11 cellular contexts compared by ENCODE assay signal in the genomic region with DNA sequence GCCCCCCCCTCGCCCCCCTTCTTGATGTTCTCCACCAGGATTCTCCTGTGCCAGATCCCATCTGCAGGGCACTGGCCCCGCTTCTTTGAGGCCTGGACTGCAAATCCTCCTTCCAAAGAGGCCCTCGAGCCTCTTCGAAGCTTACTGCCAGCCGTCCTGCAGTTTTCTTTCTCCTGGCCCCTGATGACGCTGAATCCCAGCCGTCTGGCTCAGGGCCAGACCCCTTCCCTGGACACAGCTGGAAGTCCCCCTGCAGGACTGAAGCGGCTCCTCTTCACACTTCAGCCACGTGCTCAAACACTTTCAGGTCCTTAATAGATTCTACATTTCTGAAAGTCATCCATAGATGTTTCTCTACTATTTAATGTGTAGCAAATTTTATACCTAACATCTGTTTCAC.
A peak's percentile ranks its signal among the peaks of the same experiment; 100 is the strongest.
DNase-seq lines count a peak whose midpoint lies in the region; ATAC-seq and TF ChIP-seq lines count a peak whose summit lies in the region.
"Had no signal": no experiment of that assay in that cellular context is flagged by ENCODE, and none has a peak within 500 bp of the region (broad histone marks: within the 10 kb centered on the region; RNA-seq: fewer than 3 reads in every experiment).

No MANE protein-coding gene starts in this region.

- no peak overlapping the region for H3K4me3 ChIP-seq in SK-N-SH (ENCODE audit: low read depth in 2 of 2, low read length in 1 of 2)
- H3K4me3 ChIP-seq in heart right ventricle = no peak overlapping the region
- no peak overlapping the region for H3K4me3 ChIP-seq in testis
- H3K4me3 ChIP-seq in PC-3 (ENCODE audit: low read length) = no peak overlapping the region
- H3K4me3 ChIP-seq: vagina had no signal

- H3K27ac ChIP-seq in SK-N-SH (ENCODE audit: low read depth in 2 of 2, low read length in 1 of 2) (peak overlapping the region in 1 of 2 experiments; percentile 79; a peak in 2 of 4 replicates), RWPE1 (peak overlapping the region; percentile 28), heart right ventricle (no peak overlapping the region), testis (no peak overlapping the region), PC-3 (ENCODE audit: low read length) (no peak overlapping the region)
- H3K27ac ChIP-seq: neutrophil, vagina had no signal

- H3K9ac ChIP-seq in SK-N-SH (no peak overlapping the region), PC-3 (ENCODE audit: low read length) (no peak overlapping the region)

- 58% methylated on average over 9 of the region's 9 CpGs for WGBS in SK-N-SH (ENCODE audit: low lambda C conversion rate)
- 22 to 37% methylated on average over 9 of the region's 9 CpGs for WGBS in heart right ventricle, 2 donors
- 32 to 61% methylated on average over 9 of the region's 9 CpGs for WGBS in testis, 2 donors

- H3K9me3 ChIP-seq in SK-N-SH = no peaks in the 10 kb centered on the region
- H3K9me3 ChIP-seq in heart right ventricle = no peaks in the 10 kb centered on the region
- no peaks in the 10 kb centered on the region for H3K9me3 ChIP-seq in testis
- no peaks in the 10 kb centered on the region for H3K9me3 ChIP-seq in PC-3 (ENCODE audit: low read length)
- H3K9me3 ChIP-seq: neutrophil, vagina had no signal

- ATAC-seq in SK-N-SH treated with all-trans-retinoic acid at 6 μM for 48 hours = no peak; the same call in 2 of the 3 replicates
- peak in 7 of 8 donors; percentile 24 to 73 (median 58) for ATAC-seq in heart right ventricle
- no peak for ATAC-seq in PC-3

- CTCF ChIA-PET in SK-N-SH (lab: Yijun Ruan, JAX) (interaction anchor here (0.8 to 3.7 kb wide), 8 partner anchors 20 to 68 kb away, joined by 3 to 23 read pairs (median 4); no protein-coding TSS in a partner anchor), RWPE1 (lab: Yijun Ruan, JAX) (interaction anchor here (1.9 kb wide), 1 partner anchor 67 kb away, joined by 6 read pairs; no protein-coding TSS in a partner anchor), PC-3 (lab: Charles Lee) (no interaction called here)

- H3K9me2 ChIP-seq in SK-N-SH = no peaks in the 10 kb centered on the region
- no peaks in the 10 kb centered on the region for H3K9me2 ChIP-seq in PC-3 (replicated peaks; ENCODE audit: low read length)

- no peak for TF ChIP-seq POLR2A in testis (IDR thresholded peaks at IDR 0.05)

- BruUV-seq in PC-3 (replicated peaks; lab: Mats Ljungman, UMichigan) = no TSS peak

- H3K79me2 ChIP-seq in SK-N-SH (ENCODE audit: insufficient read depth) = peaks cover 11% of the 10 kb centered on the region
- no peaks in the 10 kb centered on the region for H3K79me2 ChIP-seq in PC-3 (ENCODE audit: low read length)

- peaks cover 0 to 36% of the 10 kb centered on the region in 2 experiments; a peak in 1 of 4 replicates for H3K4me1 ChIP-seq in SK-N-SH (ENCODE audit: control insufficient read depth in 1 of 2, insufficient read depth in 2 of 2, low read depth in 1 of 2, low read length in 1 of 2)
- H3K4me1 ChIP-seq in heart right ventricle = peaks cover 0 to 21% (median 10%) of the 10 kb centered on the region in 9 donors
- H3K4me1 ChIP-seq in testis = peaks cover 9% of the 10 kb centered on the region
- H3K4me1 ChIP-seq in PC-3 (ENCODE audit: insufficient read depth, low read length) = no peaks in the 10 kb centered on the region

- H3K4me2 ChIP-seq in SK-N-SH (no peak overlapping the region), PC-3 (ENCODE audit: low read length) (no peak overlapping the region)

- H4K20me1 ChIP-seq in SK-N-SH (ENCODE audit: insufficient read depth) = peaks cover 15% of the 10 kb centered on the region
- H4K20me1 ChIP-seq in PC-3 (ENCODE audit: low read length) = no peaks in the 10 kb centered on the region

- H3F3A ChIP-seq in SK-N-SH (replicated peaks; ENCODE audit: insufficient read depth) = peaks cover 2% of the 10 kb centered on the region
- H3F3A ChIP-seq in PC-3 (ENCODE audit: low read length, unreplicated experiment) = no peaks in the 10 kb centered on the region

- no peak; a peak in 1 of 4 replicates for TF ChIP-seq EP300 in SK-N-SH (IDR thresholded peaks at IDR 0.05; ENCODE audit: borderline replicate concordance in 1 of 2, low read depth in 1 of 2, low read length in 1 of 2)

- H3K36me3 ChIP-seq in SK-N-SH (replicated peaks in 1 of 2; ENCODE audit: control insufficient read depth in 1 of 2, insufficient read depth in 2 of 2, low read length in 1 of 2) = peaks cover 11 to 22% of the 10 kb centered on the region in 2 experiments
- peaks cover 0 to 47% (median 17%) of the 10 kb centered on the region in 9 donors for H3K36me3 ChIP-seq in heart right ventricle
- H3K36me3 ChIP-seq in testis (ENCODE audit: low read depth, missing control alignments) = no peaks in the 10 kb centered on the region
- no peaks in the 10 kb centered on the region for H3K36me3 ChIP-seq in PC-3 (ENCODE audit: low read depth, low read length)

- TF ChIP-seq RAD21 in SK-N-SH (IDR thresholded peaks at IDR 0.05; ENCODE audit: low read length) = peak; percentile 40

- H2AFZ ChIP-seq in SK-N-SH (ENCODE audit: low read depth) = no peak overlapping the region
- no peak overlapping the region for H2AFZ ChIP-seq in PC-3 (ENCODE audit: low read length)

- H3K27me3 ChIP-seq in SK-N-SH (ENCODE audit: insufficient read depth) (no peaks in the 10 kb centered on the region), heart right ventricle (no peaks in the 10 kb centered on the region), testis (no peaks in the 10 kb centered on the region), PC-3 (ENCODE audit: low read length) (no peaks in the 10 kb centered on the region)
- H3K27me3 ChIP-seq: neutrophil, vagina had no signal

- peak; percentile 90 for DNase-seq in SK-N-SH
- no peak for DNase-seq in RWPE1 (ENCODE audit: low spot score)
- DNase-seq in heart right ventricle = peak; percentile 40 to 51
- peak; percentile 54 for DNase-seq in testis
- DNase-seq in activated T-cell treated with anti-CD3 and anti-CD28 coated beads, Interleukin-2, amount 50 U/mL, for 1 hour = no peak
- no peak for DNase-seq in PC-3
- no peak for DNase-seq in stimulated activated CD4-positive, alpha-beta T cell treated with anti-CD3 and anti-CD28 coated beads, Interleukin-15, amount 100 ng/mL, for 24 hours
- DNase-seq: SW 1271 had no signal

- TF ChIP-seq CTCF in SK-N-SH (IDR thresholded peaks at IDR 0.05) = 0 out of 2 replicates have a peak, but pooled peaks have one; percentile 7
- TF ChIP-seq CTCF in RWPE1 (conservative IDR thresholded peaks at IDR 0.05; ENCODE audit: low read depth) = no peak
- TF ChIP-seq CTCF in heart right ventricle (IDR thresholded peaks at IDR 0.05) = peak in 4 of 9 donors; percentile 10 to 33 (median 24)
- no peak for TF ChIP-seq CTCF in testis (IDR thresholded peaks at IDR 0.05)
- no peak for TF ChIP-seq CTCF in PC-3 (conservative IDR thresholded peaks at IDR 0.05; ENCODE audit: low read depth, low read length)

- POLR2A ChIA-PET in SK-N-SH (lab: Yijun Ruan, JAX) (interaction anchor here (1.5 kb wide), 1 partner anchor 66 kb away, joined by 3 read pairs; no protein-coding TSS in a partner anchor), RWPE1 (lab: Yijun Ruan, JAX; ENCODE audit: low non-redundant PET) (no interaction called here), PC-3 (lab: Charles Lee; ENCODE audit: unreplicated experiment) (no interaction called here)

- intact Hi-C loops in heart right ventricle (cut with DNase I) = no loop called here
- intact Hi-C loops in testis (cut with DNase I; ENCODE audit: low total_unique reads) = no loop called here
- intact Hi-C loops in PC-3 (cut with micrococcal nuclease) = no loop called here

TF ChIP-seq in SK-N-SH, 30 proteins besides CTCF, POLR2A, EP300 and RAD21 (continues in another document):
- TF ChIP-seq RFX5 (IDR thresholded peaks at IDR 0.05; ENCODE audit: low read length) (peak; percentile 81), CHD2 (IDR thresholded peaks at IDR 0.05; ENCODE audit: low read length, partially characterized antibody) (peak; percentile 53), USF2 (IDR thresholded peaks at IDR 0.05; ENCODE audit: borderline replicate concordance, low read depth, low read length) (no peak)
- TF ChIP-seq, protein P1, sequence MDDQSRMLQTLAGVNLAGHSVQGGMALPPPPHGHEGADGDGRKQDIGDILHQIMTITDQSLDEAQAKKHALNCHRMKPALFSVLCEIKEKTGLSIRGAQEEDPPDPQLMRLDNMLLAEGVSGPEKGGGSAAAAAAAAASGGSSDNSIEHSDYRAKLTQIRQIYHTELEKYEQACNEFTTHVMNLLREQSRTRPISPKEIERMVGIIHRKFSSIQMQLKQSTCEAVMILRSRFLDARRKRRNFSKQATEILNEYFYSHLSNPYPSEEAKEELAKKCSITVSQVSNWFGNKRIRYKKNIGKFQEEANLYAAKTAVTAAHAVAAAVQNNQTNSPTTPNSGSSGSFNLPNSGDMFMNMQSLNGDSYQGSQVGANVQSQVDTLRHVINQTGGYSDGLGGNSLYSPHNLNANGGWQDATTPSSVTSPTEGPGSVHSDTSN (IDR thresholded peaks at IDR 0.05) = no peak

TF ChIP-seq in SK-N-SH treated with all-trans-retinoic acid at 6 μM for 48 hours, 23 proteins besides CTCF, POLR2A, EP300 and RAD21 (continues in another document):
- TF ChIP-seq TSHZ2 (CRISPR knock-in tag; IDR thresholded peaks at IDR 0.05) (no peak), TOX (CRISPR knock-in tag; IDR thresholded peaks at IDR 0.05; ENCODE audit: borderline replicate concordance) (no peak)

Comparison
In these comparisons a context has a peak if more than half of its experiments do, and no peak if none do; other contexts are left out.
1. DNase-seq: peak in SK-N-SH (single experiment), heart right ventricle (2 of 2) and testis (single experiment); none in RWPE1 (single experiment), activated T-cell treated with anti-CD3 and anti-CD28 coated beads, Interleukin-2, amount 50 U/mL, for 1 hour (single experiment), PC-3 (single experiment) and stimulated activated CD4-positive, alpha-beta T cell treated with anti-CD3 and anti-CD28 coated beads, Interleukin-15, amount 100 ng/mL, for 24 hours (single experiment).
2. ATAC-seq: peak in heart right ventricle (7 of 8); none in SK-N-SH treated with all-trans-retinoic acid at 6 μM for 48 hours (single experiment) and PC-3 (single experiment).